Comparison of ENCODE assay signal across 8 cellular contexts in the genomic region with DNA sequence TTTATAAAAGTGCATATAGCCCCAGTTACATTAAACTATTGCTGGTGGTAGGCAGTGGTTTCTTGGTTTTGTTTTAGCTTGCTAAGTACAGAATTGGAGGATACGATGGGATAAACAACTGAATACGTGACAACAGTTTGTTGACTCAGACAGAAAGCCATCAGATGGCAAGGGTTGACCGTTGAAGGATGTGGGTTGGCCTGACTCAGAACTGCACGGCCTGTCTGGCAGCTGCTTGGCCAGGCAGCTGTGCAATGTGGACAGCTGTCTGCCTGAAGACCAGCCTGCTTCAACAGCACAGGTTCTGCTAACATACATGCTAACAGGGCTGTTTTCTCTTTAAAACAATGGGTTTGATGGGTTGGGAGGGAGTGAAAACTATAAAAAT. TPM values are rescaled to one million over a fixed set of nuclear protein-coding genes. Genes with fewer than 3 reads are reported as not detected.
DNase-seq lines count a peak whose midpoint lies in the region; ATAC-seq and TF ChIP-seq lines count a peak whose summit lies in the region.

No MANE protein-coding gene starts in this region.

- H3K4me2 ChIP-seq in BLaER1 = peak overlapping the region; percentile 79

- peak; percentile 79 for DNase-seq in NCI-H69 (lab: John Stamatoyannopoulos, UW)
- peak; percentile 24 for DNase-seq in colonic mucosa
- no peak for DNase-seq in mesenteric fat pad (ENCODE audit: low spot score)
- DNase-seq in effector CD8-positive, alpha-beta T cell (lab: John Stamatoyannopoulos, UW) = no peak
- DNase-seq in posterior cingulate gyrus = no peak

- H3K9me3 ChIP-seq in BLaER1 = no peaks in the 10 kb centered on the region
- H3K9me3 ChIP-seq in colonic mucosa = no peaks in the 10 kb centered on the region

- H3K4me1 ChIP-seq in BLaER1 (peaks cover 73% of the 10 kb centered on the region), colonic mucosa (no peaks in the 10 kb centered on the region)

- no peaks in the 10 kb centered on the region for H4K20me1 ChIP-seq in BLaER1

- TF ChIP-seq CTCF in colonic mucosa (IDR thresholded peaks at IDR 0.05) = no peak

- peak overlapping the region; percentile 71 for H3K9ac ChIP-seq in BLaER1
- no peak overlapping the region for H3K9ac ChIP-seq in colonic mucosa (ENCODE audit: low read depth in 2 of 2, low read length in 2 of 2)

- H3K27ac ChIP-seq in BLaER1 = peak overlapping the region; percentile 93
- H3K27ac ChIP-seq in colonic mucosa = no peak overlapping the region

- H3K36me3 ChIP-seq in BLaER1 (no peaks in the 10 kb centered on the region), colonic mucosa (no peaks in the 10 kb centered on the region)

- peak; percentile 99 for ATAC-seq in GM18868 (IDR thresholded peaks at IDR 0.05; ENCODE audit: unreplicated experiment)
- ATAC-seq in HG02884 (IDR thresholded peaks at IDR 0.05; ENCODE audit: unreplicated experiment) = peak; percentile 99

- H3K27me3 ChIP-seq in BLaER1 (no peaks in the 10 kb centered on the region), colonic mucosa (no peaks in the 10 kb centered on the region)

- H3K4me3 ChIP-seq in BLaER1 (peak overlapping the region; percentile 19; the same call in 1 of the 2 replicates), colonic mucosa (no peak overlapping the region)

- intact Hi-C loops in colonic mucosa (cut with DNase I) = no loop called here
- intact Hi-C loops in posterior cingulate gyrus (cut with DNase I) = no loop called here

RNA-seq across cellular contexts. Expression of a gene that starts 46.6 kb away (rescaled TPM):
- total RNA-seq in colonic mucosa (10 to 100 TPM; 34.0 to 37.1 TPM), mesenteric fat pad (42.6 TPM)

RNA-seq across cellular contexts. Expression of a gene that starts 46.8 kb away (rescaled TPM):
- total RNA-seq in colonic mucosa (1 to 10 TPM in 1 of 2 donors, under 1 TPM in 1; 0.96 to 1.8 TPM), mesenteric fat pad (2.1 TPM)

Comparison
In these comparisons a context has a peak if more than half of its experiments do, and no peak if none do; other contexts are left out.
1. DNase-seq: peak in NCI-H69 (single experiment) and colonic mucosa (single experiment); none in mesenteric fat pad (single experiment), effector CD8-positive, alpha-beta T cell (single experiment) and posterior cingulate gyrus (0 of 10).